In genomic region chr17:49557204-49558024, GRCh38 we compare ENCODE assay signal across 9 cellular contexts. TPM values are rescaled to one million over a fixed set of nuclear protein-coding genes. Genes with fewer than 3 reads are reported as not detected.
DNase-seq lines count a peak whose midpoint lies in the region; ATAC-seq, FAIRE-seq and TF ChIP-seq lines count a peak whose summit lies in the region.
"Had no signal": no experiment of that assay in that cellular context is flagged by ENCODE, and none has a peak within 500 bp of the region (broad histone marks: within the 10 kb centered on the region; RNA-seq: fewer than 3 reads in every experiment).

No MANE protein-coding gene starts in this region.

- H3K79me2 ChIP-seq in GM12878 (ENCODE audit: control insufficient read depth, insufficient read depth, low read length) (no peaks in the 10 kb centered on the region), keratinocyte (ENCODE audit: control insufficient read depth, insufficient read depth, low read length) (no peaks in the 10 kb centered on the region)

- peaks cover 12% of the 10 kb centered on the region for H3K4me1 Mint-ChIP-seq in type B pancreatic cell (ENCODE audit: unreplicated experiment)

- in situ Hi-C loops in GM12878 (cut with MboI), result loop anchor here (10.0 kb wide), 1 partner anchor 153 kb away; no protein-coding TSS in a partner anchor

- CTCF ChIA-PET in GM12878 (lab: Yijun Ruan, JAX), result interaction anchor here (0.6 to 5.7 kb wide), 73 partner anchors 11 to 471 kb away, joined by 3 to 125 read pairs (median 4); partner anchors contain the start of genes FAM117A, PHB1 and SLC35B1

- RAD21 ChIA-PET in GM12878 (lab: Charles Lee; ENCODE audit: unreplicated experiment), result interaction anchor here (0.6 to 3.7 kb wide), 23 partner anchors 8 to 439 kb away, joined by 3 to 45 read pairs (median 4); partner anchors contain the start of genes NGFR, PHB1 and SLC35B1

- H3K4me2 ChIP-seq in GM12878 (ENCODE audit: control insufficient read depth, insufficient read depth) (no peak overlapping the region), keratinocyte (ENCODE audit: control insufficient read depth, extremely low read depth, insufficient read depth, low read depth, low read length) (no peak overlapping the region)

- H3K4me1 ChIP-seq in NT2/D1 (ENCODE audit: insufficient read depth, insufficient read length) (peaks cover 2% of the 10 kb centered on the region), GM12878 (ENCODE audit: control insufficient read depth, insufficient read depth, low read length) (peaks cover 4% of the 10 kb centered on the region; the same call in 1 of the 2 replicates), keratinocyte (ENCODE audit: control insufficient read depth, extremely low read depth, insufficient read depth, low read length) (peaks cover 10% of the 10 kb centered on the region)

- no peaks in the 10 kb centered on the region for H3K9me3 Mint-ChIP-seq in type B pancreatic cell
- H3K9me3 Mint-ChIP-seq: T-cell had no signal

- SMC1A ChIA-PET in GM12878 (lab: Charles Lee; ENCODE audit: uncharacterized antibody, unreplicated experiment), result interaction anchor here (0.5 to 3.4 kb wide), 22 partner anchors 9 to 1575 kb away, joined by 3 to 21 read pairs (median 4); partner anchors contain the start of gene PHB1

- intact Hi-C loops in GM12878 (cut with micrococcal nuclease; ENCODE audit: unreplicated experiment), result loop anchor here (2.0 kb wide), 2 partner anchors 61 to 243 kb away; no protein-coding TSS in a partner anchor

- H3K36me3 ChIP-seq in NT2/D1 (ENCODE audit: insufficient read depth, insufficient read length, low read length) (no peaks in the 10 kb centered on the region), GM12878 (ENCODE audit: control insufficient read depth in 2 of 2, insufficient read depth in 2 of 2, low read length in 1 of 2) (no peaks in the 10 kb centered on the region), keratinocyte (ENCODE audit: control insufficient read depth in 2 of 2, extremely low read depth in 1 of 2, insufficient read depth in 2 of 2, low read length in 2 of 2) (no peaks in the 10 kb centered on the region)

- H3K9ac ChIP-seq in NT2/D1 (ENCODE audit: insufficient read length, low read depth) (no peak overlapping the region), GM12878 (ENCODE audit: control insufficient read depth, insufficient read depth, low read length) (no peak overlapping the region), keratinocyte (ENCODE audit: control insufficient read depth, extremely low read depth, insufficient read depth, low read length) (no peak overlapping the region)

- no peak overlapping the region for H2AFZ ChIP-seq in GM12878 (ENCODE audit: control insufficient read depth, low read depth, low read length)
- H2AFZ ChIP-seq in keratinocyte (ENCODE audit: control insufficient read depth, low read length), result no peak overlapping the region

- dilution Hi-C loops in keratinocyte (cut with MboI; ENCODE audit: extremely low pct_ligation_motif_present, low sequenced_read_pairs), result no loop called here

- H4K20me1 ChIP-seq in GM12878 (ENCODE audit: control insufficient read depth, insufficient read depth), result no peaks in the 10 kb centered on the region
- H4K20me1 ChIP-seq in keratinocyte (ENCODE audit: control insufficient read depth, extremely low read depth, insufficient read depth, low read length), result no peaks in the 10 kb centered on the region

- DNase-seq in DMS114 treated with DMSO at 0.1 percent for 48 hours (lab: John Stamatoyannopoulos, UW; ENCODE audit: unreplicated experiment) (peak; percentile 43), HT1080 (ENCODE audit: low read depth) (peak; percentile 34), NT2/D1 (ENCODE audit: low read depth, low spot score) (peak; percentile 50), GM12878 (ENCODE audit: low read depth, low spot score) (no peak), keratinocyte (ENCODE audit: low read depth, low spot score) (no peak), type B pancreatic cell (ENCODE audit: extremely low spot score, unreplicated experiment) (peak; percentile 69)

- no peaks in the 10 kb centered on the region for H3K9me1 ChIP-seq in keratinocyte (ENCODE audit: control insufficient read depth, extremely low read depth, insufficient read depth, low read length)

- H3K4me3 ChIP-seq in NT2/D1 (ENCODE audit: insufficient read length, low read depth), result no peak overlapping the region
- H3K4me3 ChIP-seq in GM12878, result no peak overlapping the region
- no peak overlapping the region for H3K4me3 ChIP-seq in keratinocyte (ENCODE audit: control insufficient read depth in 2 of 3, extremely low read depth in 1 of 3, insufficient read depth in 2 of 3, low read depth in 1 of 3, low read length in 3 of 3)

- POLR2A ChIA-PET in GM12878 (lab: Charles Lee), result interaction anchor here (0.8 kb wide), 1 partner anchor 236 kb away, joined by 3 read pairs; no protein-coding TSS in a partner anchor

- peaks cover 29% of the 10 kb centered on the region for H3K27me3 Mint-ChIP-seq in type B pancreatic cell

- H3K27me3 ChIP-seq in NT2/D1 (ENCODE audit: insufficient read depth, insufficient read length) (peaks cover 23% of the 10 kb centered on the region), GM12878 (replicated peaks in 1 of 2; ENCODE audit: control insufficient read depth in 2 of 2, insufficient read depth in 2 of 2, low read length in 1 of 2) (no peaks in the 10 kb centered on the region; a peak in 1 of 4 replicates), keratinocyte (ENCODE audit: control insufficient read depth, extremely low read depth, insufficient read depth, low read length) (peaks cover 4% of the 10 kb centered on the region)

- H3K4me3 Mint-ChIP-seq in type B pancreatic cell, result no peak overlapping the region
- H3K4me3 Mint-ChIP-seq: T-cell had no signal

- TF ChIP-seq EP300 in GM12878 (IDR thresholded peaks at IDR 0.05; ENCODE audit: borderline replicate concordance in 1 of 2, control insufficient read depth in 1 of 2, low read depth in 2 of 2, low read length in 2 of 2), result no peak

- no peak overlapping the region for H3K27ac Mint-ChIP-seq in type B pancreatic cell
- H3K27ac Mint-ChIP-seq: T-cell had no signal

- H3K9me3 ChIP-seq in NT2/D1 (ENCODE audit: insufficient read depth, low read length) (no peaks in the 10 kb centered on the region), GM12878 (replicated peaks; ENCODE audit: control insufficient read depth, insufficient read depth, low read length) (no peaks in the 10 kb centered on the region), keratinocyte (ENCODE audit: control insufficient read depth, low read depth, low read length) (no peaks in the 10 kb centered on the region)

- H3K27ac ChIP-seq in GM12878 (ENCODE audit: control insufficient read depth, insufficient read depth) (no peak overlapping the region), keratinocyte (ENCODE audit: control insufficient read depth, insufficient read depth, low read length) (no peak overlapping the region)

- ATAC-seq in GM12878 (peak; percentile 70), HG02642 (IDR thresholded peaks at IDR 0.05; ENCODE audit: poor library complexity, unreplicated experiment) (no peak), GM19452 (IDR thresholded peaks at IDR 0.05; ENCODE audit: unreplicated experiment) (no peak)

- TF ChIP-seq POLR2A in GM12878 (IDR thresholded peaks at IDR 0.05; ENCODE audit: low read depth, low read length), result no peak

- peak; percentile 60 for TF ChIP-seq RAD21 in GM12878 (IDR thresholded peaks at IDR 0.05; ENCODE audit: insufficient read depth, low read depth, low read length)

- FAIRE-seq in GM12878 (lab: Jason Lieb, UNC), result no peak
- FAIRE-seq in keratinocyte (lab: Jason Lieb, UNC), result no peak

- TF ChIP-seq CTCF in GM12878 (IDR thresholded peaks at IDR 0.05 in 2 of 3, conservative IDR thresholded peaks at IDR 0.05 in 1 of 3; ENCODE audit: control insufficient read depth in 2 of 3, extremely low read depth in 1 of 3, insufficient read depth in 1 of 3, low read depth in 3 of 3, low read length in 3 of 3) (peak; percentile 68 to 75 (median 70)), keratinocyte (optimal IDR thresholded peaks at IDR 0.05 in 1 of 3, IDR thresholded peaks at IDR 0.05 in 1 of 3, conservative IDR thresholded peaks at IDR 0.05 in 1 of 3; ENCODE audit: extremely low read depth in 1 of 3, insufficient read depth in 2 of 3, low read length in 3 of 3) (peak; percentile 76 to 78 (median 77)), type B pancreatic cell (conservative IDR thresholded peaks at IDR 0.05) (peak; percentile 77)

- 13% methylated on average over 13 of the region's 13 CpGs for WGBS in GM12878 (ENCODE audit: insufficient coverage, insufficient replicate concordance, low lambda C conversion rate, missing lambda C conversion rate)

- H3K36me3 Mint-ChIP-seq in type B pancreatic cell, result no peaks in the 10 kb centered on the region
- H3K36me3 Mint-ChIP-seq: T-cell had no signal

- no TSS peak for BruUV-seq in GM12878 (replicated peaks; lab: Mats Ljungman, UMichigan)

RNA-seq across cellular contexts. Expression of gene NXPH3, which starts 18.3 kb away (rescaled TPM):
- 0.06 and 0.70 TPM in 2 replicates for total RNA-seq in HT1080 (2014; rRNA removed; shearing (Covaris generic))
- polyA plus RNA-seq in HT1080 (2015; cell fraction: cytosol; rRNA removed), result 0.06 and 0.25 TPM in 2 replicates
- 0.14 TPM in 1 of 2 replicates, not detected in the other for polyA plus RNA-seq in HT1080 (2015; cell fraction: nucleus; rRNA removed)
- 1.8 and 3.5 TPM in 2 replicates for total RNA-seq in GM12878 (2013; cell fraction: nucleolus; rRNA removed)
- total RNA-seq in GM12878 (2014; rRNA removed) (under 0.01 and 0.34 TPM in 2 replicates), GM12878 (2014; rRNA removed; fragmentation: Illumina TruSeq; extraction: Trizol) (0.05 and 0.13 TPM in 2 replicates), GM12878 (2021) (0.11 and 0.13 TPM in 2 replicates), type B pancreatic cell (ENCODE audit: low replicate concordance) (0.45 and 0.46 TPM in 2 replicates)
- 0.33 TPM for polyA plus RNA-seq in GM12878 (2011; ENCODE audit: low read depth)
- polyA plus RNA-seq in GM12878 (2011; rRNA removed) (0.17 and 0.35 TPM in 2 replicates), GM12878 (2014; fragmentation: Illumina TruSeq; extraction: Trizol) (0.10 and 0.12 TPM in 2 replicates), GM12878 (2014; fragmentation: Nextera tagmentation; extraction: Ambion mirVana) (not detected), GM12878 (2014; rRNA removed) (0.09 and 0.19 TPM in 2 replicates), GM12878 (2016; fragmentation: Nextera tagmentation; extraction: Ambion mirVana) (under 1 TPM; 0.08 to 0.12 TPM), keratinocyte (0.08 to 0.16 TPM (median 0.12 TPM) in 3 replicates)
- polyA plus RNA-seq in GM12878 (2011; cell fraction: cytosol; rRNA removed), result 0.27 and 0.37 TPM in 2 replicates
- 0.28 and 0.42 TPM in 2 replicates for polyA plus RNA-seq in GM12878 (2011; cell fraction: nucleus; rRNA removed)
- polyA plus RNA-seq in GM12878 (2012), result 0.34 and 0.45 TPM in 2 replicates
- 0.29 and 0.31 TPM in 2 replicates for polyA minus RNA-seq in GM12878 (2011; rRNA and poly(A)+ RNA removed)
- not detected in 2 replicates for polyA minus RNA-seq in GM12878 (2011; cell fraction: cytosol; rRNA and poly(A)+ RNA removed)
- polyA minus RNA-seq in GM12878 (2011; cell fraction: nucleus; rRNA and poly(A)+ RNA removed), result 0.12 and 0.67 TPM in 2 replicates
- polyA plus RNA-seq in keratinocyte (2011; ENCODE audit: low read depth), result not detected
- polyA plus RNA-seq in keratinocyte (2011; cell fraction: cytosol; rRNA removed), result 0.05 and 0.14 TPM in 2 replicates
- 0.11 and 0.13 TPM in 2 replicates for polyA plus RNA-seq in keratinocyte (2011; cell fraction: nucleus; rRNA removed)
- polyA plus RNA-seq in keratinocyte (2012; ENCODE audit: low replicate concordance), result 0.08 and 0.14 TPM in 2 replicates
- polyA minus RNA-seq in keratinocyte, result 0.03 to 0.69 TPM (median 0.35 TPM) in 3 replicates
- polyA minus RNA-seq in keratinocyte (2011; cell fraction: cytosol; rRNA and poly(A)+ RNA removed), result not detected
- polyA minus RNA-seq in keratinocyte (2011; cell fraction: nucleus; rRNA and poly(A)+ RNA removed), result not detected in 2 replicates
- total RNA-seq: T-cell had no signal

Comparison
In these comparisons a context has a peak if more than half of its experiments do, and no peak if none do; other contexts are left out.
1. DNase-seq: peak in DMS114 treated with DMSO at 0.1 percent for 48 hours (single experiment), HT1080 (single experiment), NT2/D1 (single experiment) and type B pancreatic cell (single experiment); none in GM12878 (single experiment) and keratinocyte (single experiment).
2. Peak in every context shown above with its lines, with median percentiles within 50 percentile points of each other: CTCF ChIP-seq.